In genomic region chrX:2766921-2767320, GRCh38 we compare ENCODE assay signal across 1 cellular context.
TF ChIP-seq lines count a peak whose summit lies in the region.

No MANE protein-coding gene starts in this region.

TF ChIP-seq in HepG2, 621 proteins besides CTCF, POLR2A, EP300 and RAD21:
- TF ChIP-seq REPIN1 (CRISPR knock-in tag; IDR thresholded peaks at IDR 0.05; ENCODE audit: borderline replicate concordance, low read depth), result no peak
- peak; percentile 82 for TF ChIP-seq ZBTB33 (CRISPR knock-in tag; IDR thresholded peaks at IDR 0.05)
